In the genomic region with DNA sequence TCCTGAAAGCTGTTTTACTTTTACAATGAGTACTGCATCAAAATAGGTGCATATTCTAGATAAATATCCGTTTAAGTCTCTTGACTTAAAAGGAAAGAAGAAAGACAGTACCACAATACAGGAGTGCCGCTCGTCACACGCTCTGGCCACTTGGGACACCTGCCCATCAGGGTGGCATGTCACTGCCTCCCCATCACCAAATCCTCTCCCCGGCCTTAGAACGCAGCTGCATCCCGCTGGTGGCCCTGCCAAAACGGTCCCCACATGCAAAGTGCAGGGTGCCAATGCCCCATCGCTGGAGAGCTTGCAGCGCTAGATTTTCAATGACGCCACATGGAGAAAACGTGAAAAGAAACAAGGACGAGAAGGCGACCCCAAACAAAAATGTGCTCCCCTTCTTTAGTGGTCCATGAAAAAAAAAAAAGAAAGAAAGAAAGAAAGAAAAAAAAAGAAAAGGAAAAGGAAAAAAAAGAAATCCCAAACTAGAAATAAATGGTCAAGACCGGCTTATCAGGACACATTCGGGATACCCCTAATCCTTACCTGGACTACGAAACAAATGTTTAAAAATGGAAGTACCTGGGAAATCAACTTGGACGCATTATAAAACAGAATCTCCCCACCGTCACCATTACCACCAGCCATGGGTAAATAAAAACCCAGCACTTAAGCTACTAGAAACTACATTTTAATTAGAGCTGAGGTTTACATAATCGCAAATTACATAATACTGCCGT, we compare ENCODE assay signal across 8 cellular contexts. TPM values are rescaled to one million over a fixed set of nuclear protein-coding genes. Genes with fewer than 3 reads are reported as not detected.
DNase-seq lines count a peak whose midpoint lies in the region; ATAC-seq lines count a peak whose summit lies in the region.

No MANE protein-coding gene starts in this region.

- H3K4me1 ChIP-seq in HUES6 (ENCODE audit: control insufficient read depth, insufficient read depth, low read length) (peaks cover 8% of the 10 kb centered on the region; the same call in 1 of the 2 replicates), muscle layer of colon (ENCODE audit: insufficient read depth, low read length) (peaks cover 10% of the 10 kb centered on the region)

- DNase-seq in COLO668 (lab: John Stamatoyannopoulos, UW; ENCODE audit: unreplicated experiment), result peak; percentile 87
- DNase-seq in activated CD4-positive, alpha-beta T cell treated with anti-CD3 and anti-CD28 coated beads, Interleukin-2, amount 10 ng/mL, durations not matched to agents 24 days and 14 days, result peak; percentile 83
- DNase-seq in effector CD4-positive, alpha-beta T cell, result peak; percentile 9
- peak; percentile 73 for DNase-seq in stimulated activated naive CD8-positive, alpha-beta T cell treated with anti-CD3 and anti-CD28 coated beads, Interleukin-15, Interleukin-2, amounts not matched to agents 100 U/mL and 50 U/mL, for 24 hours
- DNase-seq in MV-4-11 (lab: John Stamatoyannopoulos, UW), result no peak

- peaks cover 9% of the 10 kb centered on the region for H3K27me3 Mint-ChIP-seq in activated CD4-positive, alpha-beta T cell treated with anti-CD3 and anti-CD28 coated beads, Interleukin-2, amount 10 ng/mL, durations not matched to agents 24 days and 14 days

- peak overlapping the region; percentile 84 for H3K4me3 Mint-ChIP-seq in activated CD4-positive, alpha-beta T cell treated with anti-CD3 and anti-CD28 coated beads, Interleukin-2, amount 10 ng/mL, durations not matched to agents 24 days and 14 days

- peak; percentile 47 for ATAC-seq in stimulated activated naive CD8-positive, alpha-beta T cell treated with anti-CD3 and anti-CD28 coated beads, Interleukin-15, Interleukin-2, amounts not matched to agents 100 U/mL and 50 U/mL, for 24 hours
- no peak for ATAC-seq in HG03439 (IDR thresholded peaks at IDR 0.05; ENCODE audit: unreplicated experiment)

- H3K9me3 Mint-ChIP-seq in activated CD4-positive, alpha-beta T cell treated with anti-CD3 and anti-CD28 coated beads, Interleukin-2, amount 10 ng/mL, durations not matched to agents 24 days and 14 days, result no peaks in the 10 kb centered on the region

- H3K36me3 ChIP-seq in HUES6 (ENCODE audit: control insufficient read depth, insufficient read depth, low read length), result no peaks in the 10 kb centered on the region
- H3K36me3 ChIP-seq in muscle layer of colon (ENCODE audit: insufficient read depth, low read length), result no peaks in the 10 kb centered on the region

- peak overlapping the region; percentile 72 for H3K4me3 ChIP-seq in HUES6 (ENCODE audit: low read depth, low read length)
- peak overlapping the region; percentile 46 to 68 for H3K4me3 ChIP-seq in muscle layer of colon (ENCODE audit: low read depth in 1 of 2, low read length in 2 of 2)

- no peak overlapping the region for H3K9ac ChIP-seq in HUES6 (ENCODE audit: low read length)
- no peak overlapping the region for H3K9ac ChIP-seq in muscle layer of colon (ENCODE audit: low read length)

- intact Hi-C loops in activated CD4-positive, alpha-beta T cell treated with anti-CD3 and anti-CD28 coated beads, Interleukin-2, amount 10 ng/mL, durations not matched to agents 24 days and 14 days (cut with micrococcal nuclease), result loop anchor here (1.0 to 10.0 kb wide), 8 partner anchors 61 to 726 kb away; partner anchors contain the start of genes OTULINL and TRIO

- no peak overlapping the region for H3K27ac ChIP-seq in HUES6 (ENCODE audit: low read depth, low read length)
- H3K27ac ChIP-seq in muscle layer of colon (ENCODE audit: low read depth, low read length), result peak overlapping the region; percentile 66

- H3K9me3 ChIP-seq in HUES6 (ENCODE audit: control insufficient read depth, insufficient read depth, low read depth, low read length), result no peaks in the 10 kb centered on the region
- no peaks in the 10 kb centered on the region for H3K9me3 ChIP-seq in muscle layer of colon (ENCODE audit: low read length)

- peaks cover 26% of the 10 kb centered on the region for H3K4me1 Mint-ChIP-seq in activated CD4-positive, alpha-beta T cell treated with anti-CD3 and anti-CD28 coated beads, Interleukin-2, amount 10 ng/mL, durations not matched to agents 24 days and 14 days

- H3K36me3 Mint-ChIP-seq in activated CD4-positive, alpha-beta T cell treated with anti-CD3 and anti-CD28 coated beads, Interleukin-2, amount 10 ng/mL, durations not matched to agents 24 days and 14 days (ENCODE audit: low read depth), result peaks cover 1% of the 10 kb centered on the region

- H3K27me3 ChIP-seq in HUES6 (ENCODE audit: control insufficient read depth, insufficient read depth, low read length) (peaks cover 47% of the 10 kb centered on the region), muscle layer of colon (ENCODE audit: control insufficient read depth in 1 of 2, insufficient read depth in 2 of 2, low read length in 2 of 2) (no peaks in the 10 kb centered on the region)

- peak overlapping the region; percentile 75 for H3K27ac Mint-ChIP-seq in activated CD4-positive, alpha-beta T cell treated with anti-CD3 and anti-CD28 coated beads, Interleukin-2, amount 10 ng/mL, durations not matched to agents 24 days and 14 days

RNA-seq across cellular contexts. Expression of gene ANKH, which starts 1.1 kb away (rescaled TPM):
- total RNA-seq in activated CD4-positive, alpha-beta T cell treated with anti-CD3 and anti-CD28 coated beads, Interleukin-2, amount 10 ng/mL, durations not matched to agents 24 days and 14 days, result 41.6 and 46.7 TPM in 2 replicates
